Comparison of ENCODE assay signal across 22 cellular contexts in genomic region chr1:22587247-22587646, GRCh38. TPM values are rescaled to one million over a fixed set of nuclear protein-coding genes. Genes with fewer than 3 reads are reported as not detected.
A peak's percentile ranks its signal among the peaks of the same experiment; 100 is the strongest.
DNase-seq lines count a peak whose midpoint lies in the region; ATAC-seq, FAIRE-seq and TF ChIP-seq lines count a peak whose summit lies in the region.
"Had no signal": no experiment of that assay in that cellular context is flagged by ENCODE, and none has a peak within 500 bp of the region (broad histone marks: within the 10 kb centered on the region; RNA-seq: fewer than 3 reads in every experiment).

No MANE protein-coding gene starts in this region.

- POLR2A ChIA-PET in Panc1 (lab: Charles Lee) = no interaction called here
- POLR2A ChIA-PET in K562 (lab: Yijun Ruan, JAX) = interaction anchor here (1.1 kb wide), 2 partner anchors 20 to 88 kb away, joined by 3 to 8 read pairs; no protein-coding TSS in a partner anchor

- no peak overlapping the region for H3K4ac ChIP-seq in trophoblast cell (ENCODE audit: low read depth, low read length)

- intact Hi-C loops in Panc1 (cut with micrococcal nuclease; ENCODE audit: unreplicated experiment) = no loop called here
- intact Hi-C loops in K562 (cut with micrococcal nuclease) = no loop called here

- FAIRE-seq in K562 (lab: Jason Lieb, UNC) = no peak
- no peak for FAIRE-seq in GM12891 (lab: Jason Lieb, UNC)
- FAIRE-seq: GM19239 had no signal

- H3K4me1 ChIP-seq in Panc1 (ENCODE audit: control insufficient read depth, insufficient read depth, low read length) (no peaks in the 10 kb centered on the region), K562 (replicated peaks in 1 of 2; ENCODE audit: control insufficient read depth in 2 of 2, insufficient read depth in 2 of 2, low read length in 2 of 2) (peaks cover 0 to 9% of the 10 kb centered on the region in 2 experiments; a peak in 1 of 5 replicates), trophoblast cell (ENCODE audit: control insufficient read depth in 1 of 2, insufficient read depth in 2 of 2, low read length in 2 of 2) (no peaks in the 10 kb centered on the region)

- no peak overlapping the region for H3K27ac ChIP-seq in Panc1 (ENCODE audit: low read length)
- no peak overlapping the region for H3K27ac ChIP-seq in K562 (ENCODE audit: extremely low read depth, low read depth, low read length)
- no peak overlapping the region for H3K27ac ChIP-seq in trophoblast cell (ENCODE audit: low read depth, low read length)
- H3K27ac ChIP-seq: GM23248 had no signal

- CTCF ChIA-PET in Panc1 (lab: Charles Lee) = no interaction called here
- CTCF ChIA-PET in K562 (lab: Yijun Ruan, JAX; ENCODE audit: low intra/inter-chr PET ratio) = no interaction called here

- TF ChIP-seq POLR2A in K562 (conservative IDR thresholded peaks at IDR 0.05) (no peak), GM12891 (IDR thresholded peaks at IDR 0.05; ENCODE audit: low read depth, low read length) (no peak)

- H2AFZ ChIP-seq in K562 (ENCODE audit: low read depth, low read length) (no peak overlapping the region), trophoblast cell (ENCODE audit: insufficient read depth, low read length, poor library complexity) (no peak overlapping the region)
- H2AFZ ChIP-seq: GM23248 had no signal

- H3K27me3 ChIP-seq in Panc1 (ENCODE audit: control insufficient read depth, insufficient read depth, low read length) = no peaks in the 10 kb centered on the region; the same call in 1 of the 2 replicates
- peaks cover 29 to 90% of the 10 kb centered on the region in 2 experiments; a peak in 4 of 5 replicates for H3K27me3 ChIP-seq in K562 (ENCODE audit: control insufficient read depth in 2 of 2, insufficient read depth in 2 of 2, low read length in 2 of 2)
- H3K27me3 ChIP-seq in trophoblast cell (ENCODE audit: insufficient read depth, low read length) = no peaks in the 10 kb centered on the region

- peaks cover 7% of the 10 kb centered on the region for H3K9me3 Mint-ChIP-seq in glutamatergic neuron (ENCODE audit: unreplicated experiment)
- H3K9me3 Mint-ChIP-seq: H9 had no signal

- no peaks in the 10 kb centered on the region for H3K79me2 ChIP-seq in K562 (ENCODE audit: control insufficient read depth, insufficient read depth, low read length)
- H3K79me2 ChIP-seq in trophoblast cell (ENCODE audit: control insufficient read depth, insufficient read depth, low read length, poor library complexity) = no peaks in the 10 kb centered on the region

- no peak overlapping the region for H3K18ac ChIP-seq in trophoblast cell (ENCODE audit: low read length)

- peaks cover 16% of the 10 kb centered on the region for H4K20me1 ChIP-seq in K562 (replicated peaks; ENCODE audit: control insufficient read depth, insufficient read depth, low read length)

- no peaks in the 10 kb centered on the region for H3K79me1 ChIP-seq in trophoblast cell (ENCODE audit: low read length)

- TF ChIP-seq CTCF in Panc1 (IDR thresholded peaks at IDR 0.05) (no peak), K562 (IDR thresholded peaks at IDR 0.05 in 2 of 3, conservative IDR thresholded peaks at IDR 0.05 in 1 of 3; ENCODE audit: insufficient read depth in 2 of 3, low read depth in 1 of 3, low read length in 3 of 3) (no peak), glutamatergic neuron (IDR thresholded peaks at IDR 0.05; ENCODE audit: partially characterized antibody, unreplicated experiment) (no peak)

- TF ChIP-seq EP300 in K562 (IDR thresholded peaks at IDR 0.05; ENCODE audit: low read length) = no peak

- no peak overlapping the region for H3K23ac ChIP-seq in trophoblast cell (ENCODE audit: low read length)

- TF ChIP-seq RAD21 in K562 (CRISPR knock-in tag; conservative IDR thresholded peaks at IDR 0.05 in 1 of 2, IDR thresholded peaks at IDR 0.05 in 1 of 2) = no peak

- H3K27ac Mint-ChIP-seq in glutamatergic neuron (ENCODE audit: unreplicated experiment) = peak overlapping the region; percentile 64
- H3K27ac Mint-ChIP-seq: CD4-positive, alpha-beta memory T cell; H9 had no signal

- no peak overlapping the region for H4K8ac ChIP-seq in trophoblast cell (ENCODE audit: low read depth, low read length)

- no peak overlapping the region for H3K4me3 ChIP-seq in Panc1 (ENCODE audit: low read depth in 2 of 2, low read length in 2 of 2)
- no peak overlapping the region for H3K4me3 ChIP-seq in K562
- peak overlapping the region; percentile 32 for H3K4me3 ChIP-seq in trophoblast cell (ENCODE audit: low read depth, low read length)
- H3K4me3 ChIP-seq: GM23248 had no signal

- H3K4me3 Mint-ChIP-seq in glutamatergic neuron (ENCODE audit: unreplicated experiment) = no peak overlapping the region
- H3K4me3 Mint-ChIP-seq: CD4-positive, alpha-beta memory T cell; H9 had no signal

- peaks cover 2% of the 10 kb centered on the region for H3K4me1 Mint-ChIP-seq in glutamatergic neuron (ENCODE audit: low read depth, unreplicated experiment)
- H3K4me1 Mint-ChIP-seq: CD4-positive, alpha-beta memory T cell had no signal

- H2AK5ac ChIP-seq in trophoblast cell (ENCODE audit: low read length) = no peak overlapping the region

- ATAC-seq in Panc1 (0 out of 2 replicates have a peak, but pooled peaks have one; percentile 17), K562 (no peak)
- ATAC-seq: HCT116 had no signal

- H3K4me2 ChIP-seq in K562 (ENCODE audit: insufficient read depth, low read length) = no peak overlapping the region
- no peak overlapping the region for H3K4me2 ChIP-seq in trophoblast cell (ENCODE audit: low read length)

- no peak overlapping the region for H3K14ac ChIP-seq in trophoblast cell (ENCODE audit: low read length)

- no peaks in the 10 kb centered on the region for H3K36me3 ChIP-seq in Panc1 (ENCODE audit: control insufficient read depth, insufficient read depth, low read length)
- H3K36me3 ChIP-seq in K562 (ENCODE audit: control insufficient read depth, insufficient read depth, low read length) = no peaks in the 10 kb centered on the region
- no peaks in the 10 kb centered on the region for H3K36me3 ChIP-seq in trophoblast cell (ENCODE audit: control insufficient read depth in 1 of 2, insufficient read depth in 2 of 2, low read length in 2 of 2)

- under 1% methylated on average over 7 of the region's 7 CpGs for WGBS in K562 (ENCODE audit: insufficient coverage, low coverage, missing lambda C conversion rate)
- no CpG with 5 or more reads among the region's 7 CpGs for WGBS in trophoblast cell (ENCODE audit: extremely low coverage, insufficient coverage, insufficient read length)

- BruUV-seq in Panc1 (replicated peaks; lab: Mats Ljungman, UMichigan) (no TSS peak), K562 (replicated peaks; lab: Mats Ljungman, UMichigan) (no TSS peak)

- no peak overlapping the region for H4K12ac ChIP-seq in trophoblast cell (ENCODE audit: low read depth, low read length)

- no peak overlapping the region for H2BK5ac ChIP-seq in trophoblast cell (ENCODE audit: low read depth, low read length, poor library complexity)

- H3K9ac ChIP-seq in K562 (ENCODE audit: insufficient read depth in 1 of 2, low read depth in 2 of 2, low read length in 2 of 2) (no peak overlapping the region), trophoblast cell (ENCODE audit: low read length) (no peak overlapping the region)
- H3K9ac ChIP-seq: GM23248 had no signal

- no peak overlapping the region for H2BK120ac ChIP-seq in trophoblast cell (ENCODE audit: insufficient read depth, low read length, poor library complexity)

- H2BK12ac ChIP-seq in trophoblast cell (ENCODE audit: low read length) = no peak overlapping the region

- in situ Hi-C loops in Panc1 (cut with HindIII; ENCODE audit: low pct_unique_long_range_greater_than_20kb, low sequenced_read_pairs) = no loop called here
- in situ Hi-C loops in K562 (cut with MboI) = no loop called here

- H3K9me3 ChIP-seq in Panc1 (ENCODE audit: control insufficient read depth, insufficient read depth, low read depth, low read length) = no peaks in the 10 kb centered on the region
- no peaks in the 10 kb centered on the region for H3K9me3 ChIP-seq in K562 (replicated peaks; ENCODE audit: control insufficient read depth, insufficient read depth, low read depth, low read length)
- H3K9me3 ChIP-seq in trophoblast cell (ENCODE audit: insufficient read depth, low read depth, low read length) = no peaks in the 10 kb centered on the region

- no peak for DNase-seq in Panc1 (ENCODE audit: low read depth, low spot score)
- DNase-seq in K562 (ENCODE audit: extremely low read depth in 1 of 4, low spot score in 3 of 4) = no peak
- DNase-seq in glutamatergic neuron = no peak
- no peak for DNase-seq in trophoblast cell
- DNase-seq in GM12891 (ENCODE audit: insufficient read length, low spot score) = no peak
- DNase-seq in activated effector memory CD4-positive, alpha-beta T cell treated with Interleukin-2 at 50 U/mL for 16 hours = no peak
- DNase-seq: C1 segment of cervical spinal cord; Calu3; CD4-positive, alpha-beta memory T cell; COR-L47; DMS53; DMS79 treated with DMSO at 0.1 percent for 48 hours; GM23248; H9 had no signal

- H3K36me3 Mint-ChIP-seq in glutamatergic neuron (ENCODE audit: unreplicated experiment) = no peaks in the 10 kb centered on the region
- H3K36me3 Mint-ChIP-seq: CD4-positive, alpha-beta memory T cell had no signal

- H3K9me1 ChIP-seq in K562 (ENCODE audit: control insufficient read depth, insufficient read depth, low read length) = no peaks in the 10 kb centered on the region

- H3K27me3 Mint-ChIP-seq in glutamatergic neuron (ENCODE audit: unreplicated experiment) = peaks cover 7% of the 10 kb centered on the region

- H4K91ac ChIP-seq in trophoblast cell (ENCODE audit: low read depth, low read length) = no peak overlapping the region

RNA-seq across cellular contexts. Expression of gene EPHA8, which starts 24.0 kb away (rescaled TPM):
- total RNA-seq in Panc1 (2021; ENCODE audit: unreplicated experiment) = not detected
- not detected for polyA plus RNA-seq in Panc1 (2012; ENCODE audit: insufficient read length)
- total RNA-seq in K562 (2011; cell fraction: chromatin; rRNA removed; ENCODE audit: low replicate concordance) = not detected in 2 replicates
- not detected in 2 replicates for total RNA-seq in K562 (2011; cell fraction: nucleolus; rRNA removed)
- not detected in 2 replicates for total RNA-seq in K562 (2011; cell fraction: nucleoplasm; rRNA removed)
- not detected in 2 replicates for total RNA-seq in K562 (2014; rRNA removed)
- not detected in 2 replicates for total RNA-seq in K562 (2014; rRNA removed; fragmentation: Illumina TruSeq; extraction: Trizol)
- not detected in 2 replicates for total RNA-seq in K562 (2015; rRNA removed; fragmentation: Illumina TruSeq; extraction: Trizol)
- not detected in 2 replicates for total RNA-seq in K562 (2021)
- polyA plus RNA-seq in K562 (2011; rRNA removed) = not detected in 2 replicates
- polyA plus RNA-seq in K562 (2011; cell fraction: cytosol; rRNA removed) = not detected in 2 replicates
- polyA plus RNA-seq in K562 (2011; cell fraction: nucleus; rRNA removed) = not detected in 2 replicates
- not detected in 2 replicates for polyA plus RNA-seq in K562 (2012)
- polyA plus RNA-seq in K562 (2014; fragmentation: Illumina TruSeq; extraction: Trizol) = not detected in 2 replicates
- polyA plus RNA-seq in K562 (2014; fragmentation: Nextera tagmentation; extraction: Ambion mirVana) = not detected
- polyA plus RNA-seq in K562 (2014; rRNA removed) = not detected in 2 replicates
- not detected in 2 replicates for polyA minus RNA-seq in K562 (2011; rRNA and poly(A)+ RNA removed)
- not detected in 2 replicates for polyA minus RNA-seq in K562 (2011; cell fraction: cytosol; rRNA and poly(A)+ RNA removed)
- not detected in 2 replicates for polyA minus RNA-seq in K562 (2011; cell fraction: nucleus; rRNA and poly(A)+ RNA removed)
- total RNA-seq in glutamatergic neuron (ENCODE audit: unreplicated experiment) = 0.69 TPM
- polyA plus RNA-seq in trophoblast cell (2013) = 0.31 and 0.33 TPM in 2 replicates
- not detected for polyA plus RNA-seq in GM12891 (2012; ENCODE audit: low read depth, missing spikeins)
- total RNA-seq: A172; A673; Calu3; CD4-positive, alpha-beta memory T cell; Daoy; G401; GM23248 had no signal
- polyA plus RNA-seq: BJ; CD4-positive, alpha-beta memory T cell; GM23248 had no signal

RNA-seq across cellular contexts. Expression of gene C1QA, which starts 49.2 kb away (rescaled TPM):
- total RNA-seq in Panc1 (2021; ENCODE audit: unreplicated experiment) (0.41 TPM), K562 (2014; rRNA removed) (not detected in 2 replicates), K562 (2014; rRNA removed; fragmentation: Illumina TruSeq; extraction: Trizol) (not detected in 2 replicates), K562 (2015; rRNA removed; fragmentation: Illumina TruSeq; extraction: Trizol) (not detected in 2 replicates), K562 (2021) (0.71 and 0.94 TPM in 2 replicates), glutamatergic neuron (ENCODE audit: unreplicated experiment) (not detected)
- polyA plus RNA-seq in Panc1 (2012; ENCODE audit: insufficient read length) = not detected
- total RNA-seq in K562 (2011; cell fraction: chromatin; rRNA removed; ENCODE audit: low replicate concordance) = not detected in 2 replicates
- not detected in 2 replicates for total RNA-seq in K562 (2011; cell fraction: nucleolus; rRNA removed)
- total RNA-seq in K562 (2011; cell fraction: nucleoplasm; rRNA removed) = not detected in 2 replicates
- polyA plus RNA-seq in K562 (2011; rRNA removed) (not detected in 2 replicates), K562 (2014; fragmentation: Illumina TruSeq; extraction: Trizol) (not detected in 2 replicates), K562 (2014; fragmentation: Nextera tagmentation; extraction: Ambion mirVana) (not detected), K562 (2014; rRNA removed) (not detected in 2 replicates)
- polyA plus RNA-seq in K562 (2011; cell fraction: cytosol; rRNA removed) = not detected in 2 replicates
- not detected in 2 replicates for polyA plus RNA-seq in K562 (2011; cell fraction: nucleus; rRNA removed)
- polyA plus RNA-seq in K562 (2012) = not detected in 2 replicates
- polyA minus RNA-seq in K562 (2011; rRNA and poly(A)+ RNA removed) = not detected in 2 replicates
- not detected in 2 replicates for polyA minus RNA-seq in K562 (2011; cell fraction: cytosol; rRNA and poly(A)+ RNA removed)
- not detected in 2 replicates for polyA minus RNA-seq in K562 (2011; cell fraction: nucleus; rRNA and poly(A)+ RNA removed)
- 0.44 and 0.57 TPM in 2 replicates for polyA plus RNA-seq in trophoblast cell (2013)
- not detected for polyA plus RNA-seq in GM12891 (2012; ENCODE audit: low read depth, missing spikeins)
- total RNA-seq: A172, A673, Calu3, Daoy, G401, GM23248, H4, H9 had no signal
- polyA plus RNA-seq: BJ; CD4-positive, alpha-beta memory T cell; GM23248 had no signal

RNA-seq across cellular contexts. Expression of gene C1QC, which starts 56.2 kb away (rescaled TPM):
- 0.64 TPM for total RNA-seq in Panc1 (2021; ENCODE audit: unreplicated experiment)
- polyA plus RNA-seq in Panc1 (2012; ENCODE audit: insufficient read length) = 0.19 TPM
- total RNA-seq in K562 (2011; cell fraction: chromatin; rRNA removed; ENCODE audit: low replicate concordance) = not detected in 2 replicates
- total RNA-seq in K562 (2011; cell fraction: nucleolus; rRNA removed) = not detected in 2 replicates
- not detected in 2 replicates for total RNA-seq in K562 (2011; cell fraction: nucleoplasm; rRNA removed)
- total RNA-seq in K562 (2014; rRNA removed) = not detected in 2 replicates
- not detected in 2 replicates for total RNA-seq in K562 (2014; rRNA removed; fragmentation: Illumina TruSeq; extraction: Trizol)
- total RNA-seq in K562 (2015; rRNA removed; fragmentation: Illumina TruSeq; extraction: Trizol) = not detected in 2 replicates
- 0.47 and 0.69 TPM in 2 replicates for total RNA-seq in K562 (2021)
- polyA plus RNA-seq in K562 (2011; rRNA removed) = not detected in 2 replicates
- polyA plus RNA-seq in K562 (2011; cell fraction: cytosol; rRNA removed) = not detected in 2 replicates
- not detected in 2 replicates for polyA plus RNA-seq in K562 (2011; cell fraction: nucleus; rRNA removed)
- not detected in 2 replicates for polyA plus RNA-seq in K562 (2012)
- polyA plus RNA-seq in K562 (2014; fragmentation: Illumina TruSeq; extraction: Trizol) = not detected in 2 replicates
- not detected for polyA plus RNA-seq in K562 (2014; fragmentation: Nextera tagmentation; extraction: Ambion mirVana)
- not detected in 2 replicates for polyA plus RNA-seq in K562 (2014; rRNA removed)
- polyA minus RNA-seq in K562 (2011; rRNA and poly(A)+ RNA removed) = not detected in 2 replicates
- polyA minus RNA-seq in K562 (2011; cell fraction: cytosol; rRNA and poly(A)+ RNA removed) = not detected in 2 replicates
- not detected in 2 replicates for polyA minus RNA-seq in K562 (2011; cell fraction: nucleus; rRNA and poly(A)+ RNA removed)
- not detected for total RNA-seq in glutamatergic neuron (ENCODE audit: unreplicated experiment)
- 0.04 TPM in 1 of 2 replicates, not detected in the other for polyA plus RNA-seq in trophoblast cell (2013)
- not detected for polyA plus RNA-seq in GM12891 (2012; ENCODE audit: low read depth, missing spikeins)
- total RNA-seq: A172, A673, Calu3, Daoy, G401, GM23248, H4, H9 had no signal
- polyA plus RNA-seq: BJ; CD4-positive, alpha-beta memory T cell; GM23248 had no signal
